1 cellular context compared by ENCODE assay signal in genomic region chr6:142377112-142377848, GRCh38.
A peak's percentile ranks its signal among the peaks of the same experiment; 100 is the strongest.
TF ChIP-seq lines count a peak whose summit lies in the region.

No MANE protein-coding gene starts in this region.

TF ChIP-seq in HepG2, 621 proteins besides CTCF, POLR2A, EP300 and RAD21 (continued from another document and continues in another):
- TF ChIP-seq POLR2AphosphoS5 (IDR thresholded peaks at IDR 0.05; ENCODE audit: low read depth, low read length) (no peak; the same call in none of the 2 replicates), ZNF841 (CRISPR knock-in tag; IDR thresholded peaks at IDR 0.05; ENCODE audit: borderline replicate concordance) (no peak), FLYWCH1 (CRISPR knock-in tag; IDR thresholded peaks at IDR 0.05) (no peak), PAF1 (CRISPR knock-in tag; IDR thresholded peaks at IDR 0.05) (no peak), ZNF138 (CRISPR knock-in tag; IDR thresholded peaks at IDR 0.05; ENCODE audit: low read depth) (no peak), AFF4 (CRISPR knock-in tag; IDR thresholded peaks at IDR 0.05) (no peak), NR2F6 (IDR thresholded peaks at IDR 0.05) (peak; percentile 10; the same call in 1 of the 2 replicates), NR2F6 (CRISPR knock-in tag; IDR thresholded peaks at IDR 0.05) (no peak), ZNF501 (CRISPR knock-in tag; IDR thresholded peaks at IDR 0.05) (peak; percentile 69), ARID2 (CRISPR knock-in tag; IDR thresholded peaks at IDR 0.05; ENCODE audit: borderline replicate concordance) (no peak), ZNF367 (CRISPR knock-in tag; IDR thresholded peaks at IDR 0.05; ENCODE audit: borderline replicate concordance) (no peak), SNAI1 (CRISPR knock-in tag; IDR thresholded peaks at IDR 0.05; ENCODE audit: borderline replicate concordance) (no peak), ZNF44 (CRISPR knock-in tag; IDR thresholded peaks at IDR 0.05) (no peak), CREB3 (CRISPR knock-in tag; IDR thresholded peaks at IDR 0.05) (no peak), CERS6 (CRISPR knock-in tag; IDR thresholded peaks at IDR 0.05) (no peak), HDAC6 (IDR thresholded peaks at IDR 0.05; ENCODE audit: low read depth, low read length) (no peak), ZNF225 (CRISPR knock-in tag; IDR thresholded peaks at IDR 0.05) (no peak), ZNF350 (CRISPR knock-in tag; IDR thresholded peaks at IDR 0.05; ENCODE audit: borderline replicate concordance, low read depth) (no peak; the same call in 1 of the 2 replicates), ZNF7 (CRISPR knock-in tag; IDR thresholded peaks at IDR 0.05) (no peak), ZNF318 (CRISPR knock-in tag; IDR thresholded peaks at IDR 0.05) (no peak), ZNF75D (CRISPR knock-in tag; IDR thresholded peaks at IDR 0.05; ENCODE audit: borderline replicate concordance) (no peak), FOXA3 (CRISPR knock-in tag; IDR thresholded peaks at IDR 0.05) (no peak; the same call in 1 of the 2 replicates), GATAD2A (CRISPR knock-in tag; IDR thresholded peaks at IDR 0.05) (peak; percentile 63; the same call in 1 of the 2 replicates), RFXAP (CRISPR knock-in tag; IDR thresholded peaks at IDR 0.05; ENCODE audit: borderline replicate concordance) (no peak), GTF3A (CRISPR knock-in tag; conservative IDR thresholded peaks at IDR 0.05) (no peak), SRF (IDR thresholded peaks at IDR 0.05; ENCODE audit: low read depth, low read length) (no peak), U2AF2 (IDR thresholded peaks at IDR 0.05; ENCODE audit: low read depth, low read length) (no peak), TFAP4 (IDR thresholded peaks at IDR 0.05; ENCODE audit: borderline replicate concordance, low read depth) (no peak), KDM1A (CRISPR knock-in tag; IDR thresholded peaks at IDR 0.05) (no peak), ZNF850 (CRISPR knock-in tag; conservative IDR thresholded peaks at IDR 0.05) (no peak), SIN3A (IDR thresholded peaks at IDR 0.05; ENCODE audit: borderline replicate concordance, low read depth, low read length) (no peak), ZFYVE20 (CRISPR knock-in tag; IDR thresholded peaks at IDR 0.05; ENCODE audit: borderline replicate concordance, low read depth) (no peak), GZF1 (CRISPR knock-in tag; IDR thresholded peaks at IDR 0.05) (no peak), KLF6 (CRISPR knock-in tag; IDR thresholded peaks at IDR 0.05) (no peak; the same call in 1 of the 2 replicates), RFX1 (IDR thresholded peaks at IDR 0.05) (no peak), BCL6 (CRISPR knock-in tag; IDR thresholded peaks at IDR 0.05) (no peak), POGK (CRISPR knock-in tag; conservative IDR thresholded peaks at IDR 0.05) (no peak), KLF13 (CRISPR knock-in tag; IDR thresholded peaks at IDR 0.05) (no peak), HDAC1 (CRISPR knock-in tag; IDR thresholded peaks at IDR 0.05) (no peak), SRY (CRISPR knock-in tag; IDR thresholded peaks at IDR 0.05) (no peak)
